1 cellular context compared by ENCODE assay signal in the genomic region with DNA sequence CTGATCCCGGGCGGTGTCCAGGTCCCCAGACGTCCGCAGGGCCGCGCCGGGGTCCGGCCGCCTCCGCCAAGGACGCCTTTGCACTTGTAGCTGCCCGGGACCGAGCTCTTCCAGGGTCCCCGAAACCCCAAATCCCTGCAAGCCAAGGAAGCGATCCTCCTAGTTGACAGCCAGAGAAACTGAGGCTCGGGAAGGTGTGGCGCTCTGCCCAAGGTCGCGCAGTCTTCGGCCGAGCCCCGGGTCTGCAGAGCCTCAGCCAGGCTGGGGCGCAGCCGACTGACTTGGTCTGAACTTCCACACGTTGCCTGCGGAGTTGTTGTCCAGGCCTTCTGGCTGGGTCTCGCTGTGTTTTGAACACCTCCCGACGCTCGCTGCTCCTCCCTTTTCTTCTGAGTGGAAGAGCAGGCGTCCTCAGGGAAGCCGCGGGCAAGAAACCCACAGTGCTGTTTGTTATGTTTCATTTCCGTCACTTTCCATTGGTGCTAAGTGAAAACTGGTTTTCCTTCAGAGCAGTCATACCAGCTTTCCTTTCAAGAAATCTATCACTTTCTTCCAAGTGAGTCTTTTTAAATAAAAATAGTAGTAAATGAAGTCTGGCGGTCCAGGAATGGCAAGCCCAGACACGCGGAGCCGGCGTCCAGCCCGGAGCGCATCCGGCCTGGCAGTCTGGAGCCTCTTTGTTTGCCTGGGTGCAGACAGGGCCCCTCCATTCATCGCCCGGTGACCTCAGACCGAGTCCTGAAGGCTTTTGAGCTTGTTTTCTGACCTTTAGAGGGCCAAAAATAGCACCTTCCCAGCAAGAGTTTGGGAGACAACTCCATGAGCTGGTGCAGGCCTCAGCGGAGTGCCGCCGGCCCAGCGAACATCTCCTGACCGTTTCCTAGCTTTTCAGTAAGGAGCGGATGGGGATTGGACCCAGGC.
TF ChIP-seq lines count a peak whose summit lies in the region.

No MANE protein-coding gene starts in this region.

TF ChIP-seq in H1, 55 proteins besides CTCF, POLR2A, EP300 and RAD21:
- no peak for TF ChIP-seq CEBPB (IDR thresholded peaks at IDR 0.05; ENCODE audit: low read depth, low read length)
- peak; percentile 49 for TF ChIP-seq ASH2L (IDR thresholded peaks at IDR 0.05; ENCODE audit: low read length)
- no peak for TF ChIP-seq JUND (IDR thresholded peaks at IDR 0.05; ENCODE audit: low read length)
- TF ChIP-seq SUZ12 (IDR thresholded peaks at IDR 0.05; ENCODE audit: low read length), result 0 out of 2 replicates have a peak, but pooled peaks have one; percentile 33
- 0 out of 2 replicates have a peak, but pooled peaks have one; percentile 1 for TF ChIP-seq PHF8 (conservative IDR thresholded peaks at IDR 0.05; ENCODE audit: low read depth, low read length)
- TF ChIP-seq, protein P1, sequence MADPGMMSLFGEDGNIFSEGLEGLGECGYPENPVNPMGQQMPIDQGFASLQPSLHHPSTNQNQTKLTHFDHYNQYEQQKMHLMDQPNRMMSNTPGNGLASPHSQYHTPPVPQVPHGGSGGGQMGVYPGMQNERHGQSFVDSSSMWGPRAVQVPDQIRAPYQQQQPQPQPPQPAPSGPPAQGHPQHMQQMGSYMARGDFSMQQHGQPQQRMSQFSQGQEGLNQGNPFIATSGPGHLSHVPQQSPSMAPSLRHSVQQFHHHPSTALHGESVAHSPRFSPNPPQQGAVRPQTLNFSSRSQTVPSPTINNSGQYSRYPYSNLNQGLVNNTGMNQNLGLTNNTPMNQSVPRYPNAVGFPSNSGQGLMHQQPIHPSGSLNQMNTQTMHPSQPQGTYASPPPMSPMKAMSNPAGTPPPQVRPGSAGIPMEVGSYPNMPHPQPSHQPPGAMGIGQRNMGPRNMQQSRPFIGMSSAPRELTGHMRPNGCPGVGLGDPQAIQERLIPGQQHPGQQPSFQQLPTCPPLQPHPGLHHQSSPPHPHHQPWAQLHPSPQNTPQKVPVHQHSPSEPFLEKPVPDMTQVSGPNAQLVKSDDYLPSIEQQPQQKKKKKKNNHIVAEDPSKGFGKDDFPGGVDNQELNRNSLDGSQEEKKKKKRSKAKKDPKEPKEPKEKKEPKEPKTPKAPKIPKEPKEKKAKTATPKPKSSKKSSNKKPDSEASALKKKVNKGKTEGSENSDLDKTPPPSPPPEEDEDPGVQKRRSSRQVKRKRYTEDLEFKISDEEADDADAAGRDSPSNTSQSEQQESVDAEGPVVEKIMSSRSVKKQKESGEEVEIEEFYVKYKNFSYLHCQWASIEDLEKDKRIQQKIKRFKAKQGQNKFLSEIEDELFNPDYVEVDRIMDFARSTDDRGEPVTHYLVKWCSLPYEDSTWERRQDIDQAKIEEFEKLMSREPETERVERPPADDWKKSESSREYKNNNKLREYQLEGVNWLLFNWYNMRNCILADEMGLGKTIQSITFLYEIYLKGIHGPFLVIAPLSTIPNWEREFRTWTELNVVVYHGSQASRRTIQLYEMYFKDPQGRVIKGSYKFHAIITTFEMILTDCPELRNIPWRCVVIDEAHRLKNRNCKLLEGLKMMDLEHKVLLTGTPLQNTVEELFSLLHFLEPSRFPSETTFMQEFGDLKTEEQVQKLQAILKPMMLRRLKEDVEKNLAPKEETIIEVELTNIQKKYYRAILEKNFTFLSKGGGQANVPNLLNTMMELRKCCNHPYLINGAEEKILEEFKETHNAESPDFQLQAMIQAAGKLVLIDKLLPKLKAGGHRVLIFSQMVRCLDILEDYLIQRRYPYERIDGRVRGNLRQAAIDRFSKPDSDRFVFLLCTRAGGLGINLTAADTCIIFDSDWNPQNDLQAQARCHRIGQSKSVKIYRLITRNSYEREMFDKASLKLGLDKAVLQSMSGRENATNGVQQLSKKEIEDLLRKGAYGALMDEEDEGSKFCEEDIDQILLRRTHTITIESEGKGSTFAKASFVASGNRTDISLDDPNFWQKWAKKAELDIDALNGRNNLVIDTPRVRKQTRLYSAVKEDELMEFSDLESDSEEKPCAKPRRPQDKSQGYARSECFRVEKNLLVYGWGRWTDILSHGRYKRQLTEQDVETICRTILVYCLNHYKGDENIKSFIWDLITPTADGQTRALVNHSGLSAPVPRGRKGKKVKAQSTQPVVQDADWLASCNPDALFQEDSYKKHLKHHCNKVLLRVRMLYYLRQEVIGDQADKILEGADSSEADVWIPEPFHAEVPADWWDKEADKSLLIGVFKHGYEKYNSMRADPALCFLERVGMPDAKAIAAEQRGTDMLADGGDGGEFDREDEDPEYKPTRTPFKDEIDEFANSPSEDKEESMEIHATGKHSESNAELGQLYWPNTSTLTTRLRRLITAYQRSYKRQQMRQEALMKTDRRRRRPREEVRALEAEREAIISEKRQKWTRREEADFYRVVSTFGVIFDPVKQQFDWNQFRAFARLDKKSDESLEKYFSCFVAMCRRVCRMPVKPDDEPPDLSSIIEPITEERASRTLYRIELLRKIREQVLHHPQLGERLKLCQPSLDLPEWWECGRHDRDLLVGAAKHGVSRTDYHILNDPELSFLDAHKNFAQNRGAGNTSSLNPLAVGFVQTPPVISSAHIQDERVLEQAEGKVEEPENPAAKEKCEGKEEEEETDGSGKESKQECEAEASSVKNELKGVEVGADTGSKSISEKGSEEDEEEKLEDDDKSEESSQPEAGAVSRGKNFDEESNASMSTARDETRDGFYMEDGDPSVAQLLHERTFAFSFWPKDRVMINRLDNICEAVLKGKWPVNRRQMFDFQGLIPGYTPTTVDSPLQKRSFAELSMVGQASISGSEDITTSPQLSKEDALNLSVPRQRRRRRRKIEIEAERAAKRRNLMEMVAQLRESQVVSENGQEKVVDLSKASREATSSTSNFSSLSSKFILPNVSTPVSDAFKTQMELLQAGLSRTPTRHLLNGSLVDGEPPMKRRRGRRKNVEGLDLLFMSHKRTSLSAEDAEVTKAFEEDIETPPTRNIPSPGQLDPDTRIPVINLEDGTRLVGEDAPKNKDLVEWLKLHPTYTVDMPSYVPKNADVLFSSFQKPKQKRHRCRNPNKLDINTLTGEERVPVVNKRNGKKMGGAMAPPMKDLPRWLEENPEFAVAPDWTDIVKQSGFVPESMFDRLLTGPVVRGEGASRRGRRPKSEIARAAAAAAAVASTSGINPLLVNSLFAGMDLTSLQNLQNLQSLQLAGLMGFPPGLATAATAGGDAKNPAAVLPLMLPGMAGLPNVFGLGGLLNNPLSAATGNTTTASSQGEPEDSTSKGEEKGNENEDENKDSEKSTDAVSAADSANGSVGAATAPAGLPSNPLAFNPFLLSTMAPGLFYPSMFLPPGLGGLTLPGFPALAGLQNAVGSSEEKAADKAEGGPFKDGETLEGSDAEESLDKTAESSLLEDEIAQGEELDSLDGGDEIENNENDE (IDR thresholded peaks at IDR 0.05; ENCODE audit: insufficient replicate concordance, low read length), result no peak
